18 cellular contexts compared by ENCODE assay signal in genomic region chr11:71164186-71164585, GRCh38.
A peak's percentile ranks its signal among the peaks of the same experiment; 100 is the strongest.
DNase-seq lines count a peak whose midpoint lies in the region; ATAC-seq and TF ChIP-seq lines count a peak whose summit lies in the region.
"Had no signal": no experiment of that assay in that cellular context is flagged by ENCODE, and none has a peak within 500 bp of the region (broad histone marks: within the 10 kb centered on the region; RNA-seq: fewer than 3 reads in every experiment).

No MANE protein-coding gene starts in this region.

- POLR2A ChIA-PET in WTC11 (lab: Charles Lee) = no interaction called here
- POLR2A ChIA-PET in CD8-positive, alpha-beta T cell (lab: Charles Lee) = no interaction called here

- H3K4me3 ChIP-seq in WERI-Rb-1 (ENCODE audit: low read depth, low read length) (no peak overlapping the region), spleen (no peak overlapping the region)
- no peak overlapping the region for H3K4me3 ChIP-seq in CD8-positive, alpha-beta T cell (ENCODE audit: low read depth, low read length)
- H3K4me3 ChIP-seq: A549, HAP-1 had no signal

- ATAC-seq in WTC11 = no peak
- ATAC-seq in CD8-positive, alpha-beta T cell = no peak
- ATAC-seq: A549, HepG2 had no signal

- no peaks in the 10 kb centered on the region for H3K9me3 Mint-ChIP-seq in chondrocyte (ENCODE audit: low read depth)
- H3K9me3 Mint-ChIP-seq in WTC11 = peaks cover 11% of the 10 kb centered on the region
- H3K9me3 Mint-ChIP-seq in CD8-positive, alpha-beta T cell = no peaks in the 10 kb centered on the region
- H3K9me3 Mint-ChIP-seq: CD4-positive, alpha-beta memory T cell had no signal

- no peaks in the 10 kb centered on the region for H3K27me3 ChIP-seq in WERI-Rb-1 (ENCODE audit: insufficient read depth, low read depth, severe bottlenecking)
- no peaks in the 10 kb centered on the region for H3K27me3 ChIP-seq in spleen (replicated peaks in 1 of 7)
- no peaks in the 10 kb centered on the region for H3K27me3 ChIP-seq in CD8-positive, alpha-beta T cell (ENCODE audit: insufficient read depth, low read length)
- H3K27me3 ChIP-seq: BE2C had no signal

- no peak for TF ChIP-seq CTCF in WERI-Rb-1 (IDR thresholded peaks at IDR 0.05; ENCODE audit: low read depth, low read length)
- no peak for TF ChIP-seq CTCF in chondrocyte (IDR thresholded peaks at IDR 0.05)
- no peak for TF ChIP-seq CTCF in spleen (IDR thresholded peaks at IDR 0.05 in 8 of 11, conservative IDR thresholded peaks at IDR 0.05 in 3 of 11)
- no peak for TF ChIP-seq CTCF in WTC11 (IDR thresholded peaks at IDR 0.05)
- no peak for TF ChIP-seq CTCF in CD8-positive, alpha-beta T cell (IDR thresholded peaks at IDR 0.05)

- H3K27ac Mint-ChIP-seq in chondrocyte (ENCODE audit: unreplicated experiment) (no peak overlapping the region), WTC11 (no peak overlapping the region)
- no peak overlapping the region for H3K27ac Mint-ChIP-seq in CD8-positive, alpha-beta T cell
- H3K27ac Mint-ChIP-seq: CD4-positive, alpha-beta memory T cell had no signal

- peaks cover 42% of the 10 kb centered on the region for H3K27me3 Mint-ChIP-seq in chondrocyte (ENCODE audit: low read depth)
- no peaks in the 10 kb centered on the region for H3K27me3 Mint-ChIP-seq in WTC11 (ENCODE audit: low read depth)
- peaks cover 2% of the 10 kb centered on the region for H3K27me3 Mint-ChIP-seq in CD8-positive, alpha-beta T cell (ENCODE audit: low read depth)

- WGBS in spleen, 5 donors = 61 to 86% (median 79%) methylated on average over 3 to 4 of the region's 4 CpGs

- CTCF ChIA-PET in WTC11 (lab: Charles Lee) = no interaction called here
- CTCF ChIA-PET in CD8-positive, alpha-beta T cell (lab: Charles Lee) = no interaction called here

- intact Hi-C loops in spleen (cut with DNase I; ENCODE audit: low total_unique reads) = no loop called here
- intact Hi-C loops in CD8-positive, alpha-beta T cell (cut with DNase I, micrococcal nuclease) = no loop called here

- H3K36me3 ChIP-seq in WERI-Rb-1 = no peaks in the 10 kb centered on the region
- H3K36me3 ChIP-seq in spleen = no peaks in the 10 kb centered on the region
- no peaks in the 10 kb centered on the region for H3K36me3 ChIP-seq in CD8-positive, alpha-beta T cell (ENCODE audit: insufficient read depth, low read length)
- H3K36me3 ChIP-seq: BE2C, HAP-1 had no signal

- H3K4me3 Mint-ChIP-seq in chondrocyte (ENCODE audit: unreplicated experiment) (no peak overlapping the region), WTC11 (no peak overlapping the region)
- no peak overlapping the region for H3K4me3 Mint-ChIP-seq in CD8-positive, alpha-beta T cell
- H3K4me3 Mint-ChIP-seq: CD4-positive, alpha-beta memory T cell had no signal

- H3K4me1 Mint-ChIP-seq in chondrocyte (ENCODE audit: low read depth) (no peaks in the 10 kb centered on the region), WTC11 (peaks cover 14% of the 10 kb centered on the region)
- H3K4me1 Mint-ChIP-seq in CD8-positive, alpha-beta T cell (ENCODE audit: low read depth) = no peaks in the 10 kb centered on the region
- H3K4me1 Mint-ChIP-seq: CD4-positive, alpha-beta memory T cell had no signal

- no peak for TF ChIP-seq POLR2A in spleen (IDR thresholded peaks at IDR 0.05)

- no peaks in the 10 kb centered on the region for H3K4me1 ChIP-seq in spleen
- H3K4me1 ChIP-seq in CD8-positive, alpha-beta T cell (ENCODE audit: insufficient read depth, low read length) = no peaks in the 10 kb centered on the region
- H3K4me1 ChIP-seq: BE2C, HAP-1 had no signal

- peak; percentile 24 for DNase-seq in WERI-Rb-1
- DNase-seq in chondrocyte (ENCODE audit: low spot score) = peak; percentile 13
- DNase-seq in islet precursor cell = peak; percentile 37
- peak; percentile 38 for DNase-seq in spleen
- DNase-seq in activated CD4-positive, CD25-positive, alpha-beta regulatory T cell (lab: John Stamatoyannopoulos, UW) = no peak
- DNase-seq in WTC11 (ENCODE audit: low spot score) = no peak
- DNase-seq in CD8-positive, alpha-beta T cell = no peak
- DNase-seq: BE2C; CD4-positive, alpha-beta memory T cell; COR-L47; DMS153; DND-41; GDM1; GOT3 had no signal

- H3K27ac ChIP-seq in WERI-Rb-1 (no peak overlapping the region), spleen (no peak overlapping the region)
- no peak overlapping the region for H3K27ac ChIP-seq in CD8-positive, alpha-beta T cell (ENCODE audit: low read depth, low read length)
- H3K27ac ChIP-seq: A549, C4-2B had no signal

- no peaks in the 10 kb centered on the region for H3K36me3 Mint-ChIP-seq in chondrocyte (ENCODE audit: low read depth)
- peaks cover 24% of the 10 kb centered on the region for H3K36me3 Mint-ChIP-seq in WTC11
- H3K36me3 Mint-ChIP-seq in CD8-positive, alpha-beta T cell = no peaks in the 10 kb centered on the region
- H3K36me3 Mint-ChIP-seq: CD4-positive, alpha-beta memory T cell had no signal

- H3K9me3 ChIP-seq in WERI-Rb-1 (ENCODE audit: severe bottlenecking) (no peaks in the 10 kb centered on the region), spleen (no peaks in the 10 kb centered on the region)
- no peaks in the 10 kb centered on the region for H3K9me3 ChIP-seq in CD8-positive, alpha-beta T cell (ENCODE audit: low read length)
- H3K9me3 ChIP-seq: A549, BE2C, HAP-1 had no signal

TF ChIP-seq in WTC11, 78 proteins besides CTCF, POLR2A, EP300 and RAD21 (continues in another document):
- TF ChIP-seq TP53 (CRISPR knock-in tag; IDR thresholded peaks at IDR 0.05) (no peak), PRRX2 (CRISPR knock-in tag; IDR thresholded peaks at IDR 0.05) (no peak), CBFB (CRISPR knock-in tag; IDR thresholded peaks at IDR 0.05; ENCODE audit: low read depth) (no peak), ZNF263 (CRISPR knock-in tag; IDR thresholded peaks at IDR 0.05; ENCODE audit: low read depth) (no peak), RORB (CRISPR knock-in tag; IDR thresholded peaks at IDR 0.05) (no peak), ARID4B (CRISPR knock-in tag; IDR thresholded peaks at IDR 0.05; ENCODE audit: borderline replicate concordance) (no peak)
- TF ChIP-seq, protein P1, sequence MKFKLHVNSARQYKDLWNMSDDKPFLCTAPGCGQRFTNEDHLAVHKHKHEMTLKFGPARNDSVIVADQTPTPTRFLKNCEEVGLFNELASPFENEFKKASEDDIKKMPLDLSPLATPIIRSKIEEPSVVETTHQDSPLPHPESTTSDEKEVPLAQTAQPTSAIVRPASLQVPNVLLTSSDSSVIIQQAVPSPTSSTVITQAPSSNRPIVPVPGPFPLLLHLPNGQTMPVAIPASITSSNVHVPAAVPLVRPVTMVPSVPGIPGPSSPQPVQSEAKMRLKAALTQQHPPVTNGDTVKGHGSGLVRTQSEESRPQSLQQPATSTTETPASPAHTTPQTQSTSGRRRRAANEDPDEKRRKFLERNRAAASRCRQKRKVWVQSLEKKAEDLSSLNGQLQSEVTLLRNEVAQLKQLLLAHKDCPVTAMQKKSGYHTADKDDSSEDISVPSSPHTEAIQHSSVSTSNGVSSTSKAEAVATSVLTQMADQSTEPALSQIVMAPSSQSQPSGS (CRISPR knock-in tag; IDR thresholded peaks at IDR 0.05; ENCODE audit: borderline replicate concordance, low read depth) = no peak

Comparison
In these comparisons a context has a peak if more than half of its experiments do, and no peak if none do; other contexts are left out.
1. DNase-seq: peak in WERI-Rb-1 (single experiment), chondrocyte (single experiment), islet precursor cell (single experiment) and spleen (single experiment); none in activated CD4-positive, CD25-positive, alpha-beta regulatory T cell (0 of 4), WTC11 (single experiment) and CD8-positive, alpha-beta T cell (0 of 7).